9 cellular contexts compared by ENCODE assay signal in genomic region chr4:1746265-1746691, GRCh38. TPM values are rescaled to one million over a fixed set of nuclear protein-coding genes. Genes with fewer than 3 reads are reported as not detected.
A peak's percentile ranks its signal among the peaks of the same experiment; 100 is the strongest.
DNase-seq lines count a peak whose midpoint lies in the region; ATAC-seq and TF ChIP-seq lines count a peak whose summit lies in the region.
"Had no signal": no experiment of that assay in that cellular context is flagged by ENCODE, and none has a peak within 500 bp of the region (broad histone marks: within the 10 kb centered on the region; RNA-seq: fewer than 3 reads in every experiment).

No MANE protein-coding gene starts in this region.

- TF ChIP-seq EP300 in suprapubic skin (IDR thresholded peaks at IDR 0.05) = no peak

- peaks cover 6% of the 10 kb centered on the region for H3K4me1 ChIP-seq in DND-41 (ENCODE audit: insufficient read depth, low read length)
- peaks cover 37% of the 10 kb centered on the region for H3K4me1 ChIP-seq in NT2/D1 (ENCODE audit: insufficient read depth, insufficient read length)
- H3K4me1 ChIP-seq in esophagus squamous epithelium = peaks cover 12 to 36% (median 13%) of the 10 kb centered on the region in 3 donors
- H3K4me1 ChIP-seq in neural progenitor cell = peaks cover 10% of the 10 kb centered on the region
- peaks cover 12% of the 10 kb centered on the region for H3K4me1 ChIP-seq in suprapubic skin

- H3K27ac ChIP-seq in DND-41 (ENCODE audit: low read length) (no peak overlapping the region), esophagus squamous epithelium (no peak overlapping the region), neural progenitor cell (no peak overlapping the region), suprapubic skin (no peak overlapping the region)

- H4K20me1 ChIP-seq in DND-41 (ENCODE audit: insufficient read depth, low read length) (peaks cover 40% of the 10 kb centered on the region), neural progenitor cell (ENCODE audit: low read depth) (peaks cover 24% of the 10 kb centered on the region)

- H3K4me3 ChIP-seq in DND-41 (ENCODE audit: low read depth in 1 of 2, low read length in 2 of 2) = no peak overlapping the region
- H3K4me3 ChIP-seq in NT2/D1 (ENCODE audit: insufficient read length, low read depth) = no peak overlapping the region
- no peak overlapping the region for H3K4me3 ChIP-seq in esophagus squamous epithelium
- no peak overlapping the region for H3K4me3 ChIP-seq in neural progenitor cell
- H3K4me3 ChIP-seq in suprapubic skin = no peak overlapping the region

- 40% methylated on average over 1 of the region's 17 CpGs; no CpG with 5 or more reads in 1 of the 2 donors for WGBS in esophagus squamous epithelium, 2 donors
- WGBS in suprapubic skin = no CpG with 5 or more reads among the region's 17 CpGs

- H3F3A ChIP-seq in neural progenitor cell (ENCODE audit: low read depth) = peaks cover 37% of the 10 kb centered on the region

- H3K36me3 ChIP-seq in DND-41 (ENCODE audit: insufficient read depth, low read length) (peaks cover 38% of the 10 kb centered on the region), NT2/D1 (ENCODE audit: insufficient read depth, insufficient read length, low read length) (peaks cover 41% of the 10 kb centered on the region), esophagus squamous epithelium (peaks cover under 1 to 33% (median 4%) of the 10 kb centered on the region in 3 donors), neural progenitor cell (no peaks in the 10 kb centered on the region), suprapubic skin (peaks cover 11% of the 10 kb centered on the region)

- peaks cover 3% of the 10 kb centered on the region for H3K4me1 Mint-ChIP-seq in neural progenitor cell

- no peaks in the 10 kb centered on the region for H3K27me3 ChIP-seq in DND-41 (ENCODE audit: insufficient read depth, low read length, poor library complexity)
- H3K27me3 ChIP-seq in NT2/D1 (ENCODE audit: insufficient read depth, insufficient read length) = no peaks in the 10 kb centered on the region
- peaks cover 0 to 10% (median 0%) of the 10 kb centered on the region in 4 donors for H3K27me3 ChIP-seq in esophagus squamous epithelium
- H3K27me3 ChIP-seq in neural progenitor cell = peaks cover 6% of the 10 kb centered on the region
- peaks cover 4% of the 10 kb centered on the region for H3K27me3 ChIP-seq in suprapubic skin

- H3K9me3 ChIP-seq in DND-41 (ENCODE audit: insufficient read depth, low read length, severe bottlenecking) (no peaks in the 10 kb centered on the region), NT2/D1 (ENCODE audit: insufficient read depth, low read length) (no peaks in the 10 kb centered on the region), esophagus squamous epithelium (no peaks in the 10 kb centered on the region), neural progenitor cell (ENCODE audit: low read depth) (no peaks in the 10 kb centered on the region), suprapubic skin (no peaks in the 10 kb centered on the region)

- TF ChIP-seq CTCF in DND-41 (IDR thresholded peaks at IDR 0.05; ENCODE audit: borderline replicate concordance, extremely low read depth, low read length, poor library complexity, severe bottlenecking) (peak; percentile 57), esophagus squamous epithelium (IDR thresholded peaks at IDR 0.05) (peak; percentile 56 to 85 (median 77)), neural progenitor cell (IDR thresholded peaks at IDR 0.05) (peak; percentile 95), suprapubic skin (IDR thresholded peaks at IDR 0.05) (peak; percentile 51 to 85)

- H3K79me2 ChIP-seq in DND-41 (ENCODE audit: insufficient read depth, low read length) (no peaks in the 10 kb centered on the region; the same call in 1 of the 2 replicates), neural progenitor cell (ENCODE audit: low read depth) (no peaks in the 10 kb centered on the region)

- H3K27me3 Mint-ChIP-seq in neural progenitor cell (ENCODE audit: insufficient read depth, low read depth) = peaks cover 2% of the 10 kb centered on the region

- no peaks in the 10 kb centered on the region for H3K9me3 Mint-ChIP-seq in neural progenitor cell
- H3K9me3 Mint-ChIP-seq: T-helper 1 cell treated with Interleukin-12 subunit alpha and Interleukin-12 subunit beta and Interleukin-4 antibody, amounts not matched to agents 30 μg/mL and 1 μg/mL, for 36 hours had no signal

- H3K4me2 ChIP-seq in DND-41 (ENCODE audit: insufficient read depth, low read length) = no peak overlapping the region
- H3K4me2 ChIP-seq in neural progenitor cell = no peak overlapping the region

- ATAC-seq in DND-41 (ENCODE audit: insufficient read depth, low read depth) = peak; percentile 38
- peak; percentile 66 for ATAC-seq in HG02981 (IDR thresholded peaks at IDR 0.05; ENCODE audit: unreplicated experiment)

- H3K4me3 Mint-ChIP-seq in neural progenitor cell = no peak overlapping the region
- H3K4me3 Mint-ChIP-seq: T-helper 1 cell treated with Interleukin-12 subunit alpha and Interleukin-12 subunit beta and Interleukin-4 antibody, amounts not matched to agents 30 μg/mL and 1 μg/mL, for 36 hours had no signal

- TF ChIP-seq POLR2A in esophagus squamous epithelium (IDR thresholded peaks at IDR 0.05) (no peak), suprapubic skin (IDR thresholded peaks at IDR 0.05) (no peak)

- intact Hi-C loops in esophagus squamous epithelium (cut with DNase I) = loop anchor here (5.0 kb wide), 2 partner anchors 66 to 156 kb away; no protein-coding TSS in a partner anchor

- DNase-seq in DND-41 (peak; percentile 67), NT2/D1 (ENCODE audit: low read depth, low spot score) (peak; percentile 88), esophagus squamous epithelium (lab: John Stamatoyannopoulos, UW) (no peak), neural progenitor cell (ENCODE audit: low spot score) (peak; percentile 91), suprapubic skin (ENCODE audit: low spot score in 2 of 2) (no peak), pons (ENCODE audit: low spot score) (no peak)
- peak; percentile 97 for DNase-seq in activated CD8-positive, alpha-beta memory T cell treated with anti-CD3 and anti-CD28 coated beads, Interleukin-2, amount 50 U/mL, for 48 hours

- H3K9ac ChIP-seq in DND-41 (ENCODE audit: low read depth, low read length) (no peak overlapping the region), NT2/D1 (ENCODE audit: insufficient read length, low read depth) (peak overlapping the region; percentile 5), neural progenitor cell (no peak overlapping the region)

- H3K36me3 Mint-ChIP-seq in neural progenitor cell = peaks cover 12% of the 10 kb centered on the region

- no peak overlapping the region for H3K27ac Mint-ChIP-seq in neural progenitor cell
- H3K27ac Mint-ChIP-seq: T-helper 1 cell treated with Interleukin-12 subunit alpha and Interleukin-12 subunit beta and Interleukin-4 antibody, amounts not matched to agents 30 μg/mL and 1 μg/mL, for 36 hours had no signal

- H2AFZ ChIP-seq in DND-41 (ENCODE audit: low read depth, low read length) (no peak overlapping the region), neural progenitor cell (replicated peaks) (no peak overlapping the region)

RNA-seq across cellular contexts. Expression of gene TACC3, which starts 25.0 kb away (rescaled TPM):
- total RNA-seq in esophagus squamous epithelium (10 to 100 TPM; 14.9 to 41.3 (median 19.6) TPM), neural progenitor cell (ENCODE audit: low replicate concordance) (68.4 and 115 TPM in 2 replicates), suprapubic skin (10 to 100 TPM in 2 of 4 donors, 1 to 10 TPM in 2; 7.2 to 11.7 (median 8.8) TPM)

RNA-seq across cellular contexts. Expression of gene TMEM129, which starts 25.2 kb away (rescaled TPM):
- 10 to 100 TPM; 30.4 to 47.5 (median 38.3) TPM for total RNA-seq in esophagus squamous epithelium
- total RNA-seq in neural progenitor cell (ENCODE audit: low replicate concordance) = 14.1 and 55.4 TPM in 2 replicates
- 10 to 100 TPM; 50.4 to 77.2 (median 57.6) TPM for total RNA-seq in suprapubic skin

RNA-seq across cellular contexts. Expression of gene SLBP, which starts 34.2 kb away (rescaled TPM):
- total RNA-seq in esophagus squamous epithelium (10 to 100 TPM; 32.4 to 60.1 (median 48.6) TPM), neural progenitor cell (ENCODE audit: low replicate concordance) (54.9 and 119 TPM in 2 replicates), suprapubic skin (10 to 100 TPM; 36.9 to 59.1 (median 40.8) TPM)

RNA-seq across cellular contexts. Expression of gene FGFR3, which starts 46.8 kb away (rescaled TPM):
- total RNA-seq in esophagus squamous epithelium (100 to 1,000 TPM; 175 to 307 (median 223) TPM), neural progenitor cell (ENCODE audit: low replicate concordance) (4.8 and 17.0 TPM in 2 replicates), suprapubic skin (100 to 1,000 TPM; 511 to 829 (median 662) TPM)

Comparison
In these comparisons a context has a peak if more than half of its experiments do, and no peak if none do; other contexts are left out.
1. DNase-seq: peak in DND-41 (single experiment), NT2/D1 (single experiment), activated CD8-positive, alpha-beta memory T cell treated with anti-CD3 and anti-CD28 coated beads, Interleukin-2, amount 50 U/mL, for 48 hours (single experiment) and neural progenitor cell (single experiment); none in esophagus squamous epithelium (single experiment), suprapubic skin (0 of 2) and pons (single experiment).
2. Peak in every context shown above with its lines, with median percentiles within 50 percentile points of each other: CTCF ChIP-seq.